ENCODE assay signal across 23 cellular contexts in genomic region chr5:569358-569867, GRCh38. TPM values are rescaled to one million over a fixed set of nuclear protein-coding genes. Genes with fewer than 3 reads are reported as not detected.
DNase-seq lines count a peak whose midpoint lies in the region; ATAC-seq, FAIRE-seq and TF ChIP-seq lines count a peak whose summit lies in the region.
"Had no signal": no experiment of that assay in that cellular context is flagged by ENCODE, and none has a peak within 500 bp of the region (broad histone marks: within the 10 kb centered on the region; RNA-seq: fewer than 3 reads in every experiment).

No MANE protein-coding gene starts in this region.

- no peak for FAIRE-seq in HepG2 (lab: Jason Lieb, UNC)
- FAIRE-seq: G401.6 had no signal

- 90 to 92% methylated on average over 23 of the region's 23 CpGs for WGBS in sigmoid colon, 2 donors
- WGBS in HepG2 (ENCODE audit: low lambda C conversion rate), result 40% methylated on average over 14 of the region's 23 CpGs

- H4K20me1 ChIP-seq in HepG2 (ENCODE audit: insufficient read depth, low read length), result no peaks in the 10 kb centered on the region
- H4K20me1 ChIP-seq: BLaER1 had no signal

- BruUV-seq in HepG2 (replicated peaks; lab: Mats Ljungman, UMichigan), result no TSS peak

- CTCF ChIA-PET in HepG2 (lab: Yijun Ruan, JAX; ENCODE audit: low intra/inter-chr PET ratio, low total read pairs), result no interaction called here

- no peak overlapping the region for H3K4me2 ChIP-seq in HepG2 (ENCODE audit: low read depth, low read length)
- H3K4me2 ChIP-seq: BLaER1 had no signal

- in situ Hi-C loops in HepG2 (cut with HindIII; ENCODE audit: extremely low pct_ligation_motif_present, low pct_unique_long_range_greater_than_20kb), result no loop called here

- H3K36me3 ChIP-seq in sigmoid colon, result no peaks in the 10 kb centered on the region
- H3K36me3 ChIP-seq in HepG2 (replicated peaks in 1 of 2; ENCODE audit: control insufficient read depth in 1 of 2, insufficient read depth in 2 of 2, low read length in 2 of 2), result no peaks in the 10 kb centered on the region
- H3K36me3 ChIP-seq: BLaER1 had no signal

- H3K9me3 ChIP-seq in sigmoid colon (no peaks in the 10 kb centered on the region), HepG2 (ENCODE audit: low read length) (no peaks in the 10 kb centered on the region)
- H3K9me3 ChIP-seq: BLaER1 had no signal

- POLR2A ChIA-PET in HepG2 (lab: Yijun Ruan, JAX), result no interaction called here

- H2AFZ ChIP-seq in HepG2 (ENCODE audit: low read length), result no peak overlapping the region
- H2AFZ ChIP-seq: GM23248 had no signal

- H3K79me2 ChIP-seq in HepG2 (ENCODE audit: insufficient read depth, low read length), result no peaks in the 10 kb centered on the region

- no peak for TF ChIP-seq POLR2A in sigmoid colon (IDR thresholded peaks at IDR 0.05)
- no peak for TF ChIP-seq POLR2A in HepG2 (IDR thresholded peaks at IDR 0.05; ENCODE audit: insufficient read depth in 1 of 2, low read depth in 2 of 2, low read length in 2 of 2)

- DNase-seq in cardiac septum (ENCODE audit: low spot score), result peak; percentile 72
- DNase-seq in Right ventricle myocardium superior, result no peak
- DNase-seq in mucosa of gallbladder (ENCODE audit: low spot score), result peak; percentile 7
- DNase-seq in sigmoid colon, result peak; percentile 29
- no peak for DNase-seq in DMS79 treated with DMSO at 0.1 percent for 48 hours (lab: John Stamatoyannopoulos, UW)
- no peak for DNase-seq in HepG2 (ENCODE audit: low spot score)
- DNase-seq: CD4-positive, CD25-positive, alpha-beta regulatory T cell; DMS53; GM23248; HFFc6; IMR-90; NCI-H1092; NCI-H1417 treated with DMSO at 0.1 percent for 48 hours; NCI-H1694 treated with DMSO at 0.1 percent for 48 hours; NCI-H2081; NCI-H2227 treated with DMSO at 0.1 percent for 48 hours; NCI-H69; SHP77 treated with DMSO at 0.1 percent for 48 hours had no signal

- peaks cover 5 to 62% (median 22%) of the 10 kb centered on the region in 3 donors for H3K27me3 ChIP-seq in sigmoid colon
- peaks cover 10 to 74% of the 10 kb centered on the region in 2 experiments for H3K27me3 ChIP-seq in HepG2 (ENCODE audit: control insufficient read depth in 1 of 2, insufficient read depth in 2 of 2, low read length in 2 of 2)
- H3K27me3 ChIP-seq: BLaER1 had no signal

- intact Hi-C loops in cardiac septum (cut with DNase I), result no loop called here
- intact Hi-C loops in Right ventricle myocardium superior (cut with DNase I), result no loop called here
- intact Hi-C loops in sigmoid colon (cut with DNase I), result no loop called here
- intact Hi-C loops in HepG2 (cut with micrococcal nuclease; ENCODE audit: unreplicated experiment), result no loop called here

- TF ChIP-seq EP300 in sigmoid colon (IDR thresholded peaks at IDR 0.05), result no peak
- no peak for TF ChIP-seq EP300 in HepG2 (IDR thresholded peaks at IDR 0.05; ENCODE audit: low read depth in 2 of 2, low read length in 2 of 2)
- no peak for TF ChIP-seq EP300 in HepG2 (CRISPR knock-in tag; IDR thresholded peaks at IDR 0.05; ENCODE audit: borderline replicate concordance)

- H3K27ac ChIP-seq in sigmoid colon, result no peak overlapping the region
- H3K27ac ChIP-seq in HepG2 (ENCODE audit: extremely low read length, insufficient read depth, low read length), result no peak overlapping the region
- H3K27ac ChIP-seq: BLaER1, GM23248, RWPE1, SK-N-MC had no signal

- TF ChIP-seq CTCF in sigmoid colon (IDR thresholded peaks at IDR 0.05) (no peak), HepG2 (CRISPR knock-in tag; IDR thresholded peaks at IDR 0.05) (no peak)

- ATAC-seq in Right ventricle myocardium superior (ENCODE audit: poor library complexity) (no peak), GM21515 (IDR thresholded peaks at IDR 0.05; ENCODE audit: unreplicated experiment) (no peak), HepG2 (no peak)

- H3K9ac ChIP-seq in HepG2 (ENCODE audit: insufficient read depth, low read depth, low read length), result no peak overlapping the region
- H3K9ac ChIP-seq: BLaER1, GM23248 had no signal

- H3K4me3 ChIP-seq in sigmoid colon, result no peak overlapping the region
- no peak overlapping the region for H3K4me3 ChIP-seq in HepG2 (replicated peaks in 1 of 3; ENCODE audit: insufficient read depth in 1 of 3, low read depth in 2 of 3, low read length in 3 of 3)
- H3K4me3 ChIP-seq: BLaER1, GM23248, SK-N-MC had no signal

- TF ChIP-seq RAD21 in HepG2 (CRISPR knock-in tag; IDR thresholded peaks at IDR 0.05), result no peak

- H3K4me1 ChIP-seq in sigmoid colon, result no peaks in the 10 kb centered on the region
- no peaks in the 10 kb centered on the region for H3K4me1 ChIP-seq in HepG2 (ENCODE audit: insufficient read depth, low read length)

TF ChIP-seq in HepG2, 621 proteins besides CTCF, POLR2A, EP300 and RAD21 (continues in another document):
- TF ChIP-seq ISL2 (CRISPR knock-in tag; IDR thresholded peaks at IDR 0.05), result no peak
- no peak for TF ChIP-seq SUZ12 (IDR thresholded peaks at IDR 0.05; ENCODE audit: low read depth, low read length)
- no peak for TF ChIP-seq ZNF207 (IDR thresholded peaks at IDR 0.05; ENCODE audit: borderline replicate concordance)

RNA-seq across cellular contexts. Expression of gene CEP72, which starts 42.7 kb away (rescaled TPM):
- 0.86 TPM for total RNA-seq in cardiac septum
- total RNA-seq in Right ventricle myocardium superior, result 1.7 TPM
- total RNA-seq in mucosa of gallbladder, result 26.7 TPM
- 1 to 10 TPM in 2 of 4 donors, under 1 TPM in 2; 0.36 to 5.0 (median 1.4) TPM for total RNA-seq in sigmoid colon
- polyA plus RNA-seq in sigmoid colon, result 1 to 10 TPM in 2 of 3 donors, under 1 TPM in 1; 0.60 to 7.1 (median 1.6) TPM
- 8.1 and 9.4 TPM in 2 replicates for total RNA-seq in HepG2 (2016; rRNA removed; fragmentation: Illumina TruSeq; extraction: Trizol)
- total RNA-seq in HepG2 (2016; cell fraction: cytosol; rRNA removed; fragmentation: Illumina TruSeq; extraction: Trizol; ENCODE audit: low read depth), result 11.3 and 14.4 TPM in 2 replicates
- total RNA-seq in HepG2 (2016; cell fraction: insoluble cytoplasmic fraction; rRNA removed; fragmentation: Illumina TruSeq; extraction: Trizol), result 6.5 and 9.1 TPM in 2 replicates
- 6.6 and 7.9 TPM in 2 replicates for total RNA-seq in HepG2 (2016; cell fraction: membrane; rRNA removed; fragmentation: Illumina TruSeq; extraction: Trizol)
- total RNA-seq in HepG2 (2016; cell fraction: nucleus; rRNA removed; fragmentation: Illumina TruSeq; extraction: Trizol), result 11.4 and 12.2 TPM in 2 replicates
- 3.4 and 4.4 TPM in 2 replicates for polyA plus RNA-seq in HepG2 (2011; rRNA removed)
- polyA plus RNA-seq in HepG2 (2011; cell fraction: cytosol; rRNA removed), result 1.9 and 3.9 TPM in 2 replicates
- 8.5 and 11.6 TPM in 2 replicates for polyA plus RNA-seq in HepG2 (2011; cell fraction: nucleus; rRNA removed)
- 1.8 and 3.2 TPM in 2 replicates for polyA plus RNA-seq in HepG2 (2012)
- 0.64 and 0.84 TPM in 2 replicates for polyA plus RNA-seq in HepG2 (2016; cell fraction: cytosol; fragmentation: Illumina TruSeq; extraction: Trizol; ENCODE audit: low read depth)
- polyA plus RNA-seq in HepG2 (2016; cell fraction: insoluble cytoplasmic fraction; fragmentation: Illumina TruSeq; extraction: Trizol; ENCODE audit: low read depth), result 6.3 and 7.6 TPM in 2 replicates
- 1.9 and 2.0 TPM in 2 replicates for polyA plus RNA-seq in HepG2 (2016; cell fraction: membrane; fragmentation: Illumina TruSeq; extraction: Trizol; ENCODE audit: low read depth)
- polyA plus RNA-seq in HepG2 (2016; cell fraction: nucleus; fragmentation: Illumina TruSeq; extraction: Trizol; ENCODE audit: insufficient read depth, low read depth), result 17.4 and 20.5 TPM in 2 replicates
- polyA minus RNA-seq in HepG2 (2011; rRNA and poly(A)+ RNA removed; ENCODE audit: low replicate concordance), result 15.4 and 136 TPM in 2 replicates
- polyA minus RNA-seq in HepG2 (2011; cell fraction: cytosol; rRNA and poly(A)+ RNA removed), result 3.4 and 4.0 TPM in 2 replicates
- 13.1 and 17.0 TPM in 2 replicates for polyA minus RNA-seq in HepG2 (2011; cell fraction: nucleus; rRNA and poly(A)+ RNA removed)

RNA-seq across cellular contexts. Expression of gene SLC9A3, which starts 45.2 kb away (rescaled TPM):
- 1.0 TPM for total RNA-seq in cardiac septum
- 0.91 TPM for total RNA-seq in Right ventricle myocardium superior
- total RNA-seq in mucosa of gallbladder, result 537 TPM
- 1 to 10 TPM in 3 of 4 donors, under 1 TPM in 1; 0.83 to 2.5 (median 2.4) TPM for total RNA-seq in sigmoid colon
- 10 to 100 TPM; 12.0 to 51.3 (median 19.9) TPM for polyA plus RNA-seq in sigmoid colon
- total RNA-seq in HepG2 (2016; rRNA removed; fragmentation: Illumina TruSeq; extraction: Trizol), result 1.2 and 1.8 TPM in 2 replicates
- 0.30 and 0.35 TPM in 2 replicates for total RNA-seq in HepG2 (2016; cell fraction: cytosol; rRNA removed; fragmentation: Illumina TruSeq; extraction: Trizol; ENCODE audit: low read depth)
- total RNA-seq in HepG2 (2016; cell fraction: insoluble cytoplasmic fraction; rRNA removed; fragmentation: Illumina TruSeq; extraction: Trizol), result 1.3 and 1.6 TPM in 2 replicates
- 1.5 and 1.9 TPM in 2 replicates for total RNA-seq in HepG2 (2016; cell fraction: membrane; rRNA removed; fragmentation: Illumina TruSeq; extraction: Trizol)
- total RNA-seq in HepG2 (2016; cell fraction: nucleus; rRNA removed; fragmentation: Illumina TruSeq; extraction: Trizol), result 1.1 and 1.2 TPM in 2 replicates
- 1.5 and 1.9 TPM in 2 replicates for polyA plus RNA-seq in HepG2 (2011; rRNA removed)
- 1.4 TPM in 2 replicates for polyA plus RNA-seq in HepG2 (2011; cell fraction: cytosol; rRNA removed)
- polyA plus RNA-seq in HepG2 (2011; cell fraction: nucleus; rRNA removed), result 2.2 and 2.4 TPM in 2 replicates
- polyA plus RNA-seq in HepG2 (2012), result 1.1 and 1.4 TPM in 2 replicates
- 0.37 and 0.43 TPM in 2 replicates for polyA plus RNA-seq in HepG2 (2016; cell fraction: cytosol; fragmentation: Illumina TruSeq; extraction: Trizol; ENCODE audit: low read depth)
- polyA plus RNA-seq in HepG2 (2016; cell fraction: insoluble cytoplasmic fraction; fragmentation: Illumina TruSeq; extraction: Trizol; ENCODE audit: low read depth), result 1.7 and 1.8 TPM in 2 replicates
- 1.4 and 1.6 TPM in 2 replicates for polyA plus RNA-seq in HepG2 (2016; cell fraction: membrane; fragmentation: Illumina TruSeq; extraction: Trizol; ENCODE audit: low read depth)
- 1.9 and 2.4 TPM in 2 replicates for polyA plus RNA-seq in HepG2 (2016; cell fraction: nucleus; fragmentation: Illumina TruSeq; extraction: Trizol; ENCODE audit: insufficient read depth, low read depth)
- 0.76 and 1.0 TPM in 2 replicates for polyA minus RNA-seq in HepG2 (2011; rRNA and poly(A)+ RNA removed; ENCODE audit: low replicate concordance)
- polyA minus RNA-seq in HepG2 (2011; cell fraction: cytosol; rRNA and poly(A)+ RNA removed), result 0.35 and 0.49 TPM in 2 replicates
- 0.99 and 1.0 TPM in 2 replicates for polyA minus RNA-seq in HepG2 (2011; cell fraction: nucleus; rRNA and poly(A)+ RNA removed)

Comparison
In these comparisons a context has a peak if more than half of its experiments do, and no peak if none do; other contexts are left out.
1. DNase-seq: peak in cardiac septum (single experiment), mucosa of gallbladder (single experiment) and sigmoid colon (single experiment); none in Right ventricle myocardium superior (single experiment), DMS79 treated with DMSO at 0.1 percent for 48 hours (single experiment) and HepG2 (single experiment).
2. RNA of gene SLC9A3, which starts 45.2 kb away (total RNA-seq): 537 TPM in mucosa of gallbladder (single experiment); 0.83 to 2.5 TPM in sigmoid colon, 0.30 to 1.9 TPM in HepG2, 1.0 TPM in cardiac septum (single experiment) and 0.91 TPM in Right ventricle myocardium superior (single experiment); every median in the first group is over 100 times any median in the second.